ENCODE assay signal across 15 cellular contexts in genomic region chr19:4414800-4415251, GRCh38. TPM values are rescaled to one million over a fixed set of nuclear protein-coding genes. Genes with fewer than 3 reads are reported as not detected.
DNase-seq lines count a peak whose midpoint lies in the region; ATAC-seq and TF ChIP-seq lines count a peak whose summit lies in the region.
"Had no signal": no experiment of that assay in that cellular context is flagged by ENCODE, and none has a peak within 500 bp of the region (broad histone marks: within the 10 kb centered on the region; RNA-seq: fewer than 3 reads in every experiment).

No MANE protein-coding gene starts in this region.

- H3K27ac ChIP-seq in HEK293 (ENCODE audit: extremely low read depth, low read depth, low read length) (peak overlapping the region; percentile 34; the same call in 1 of the 2 replicates), body of pancreas (no peak overlapping the region)
- H3K27ac ChIP-seq: coronary artery, lower lobe of right lung, Peyer's patch had no signal

- ATAC-seq in body of pancreas (peak; percentile 27), left lobe of liver (peak; percentile 60)

- TF ChIP-seq POLR2A in body of pancreas (IDR thresholded peaks at IDR 0.05), result no peak

- H3K4me1 ChIP-seq in HEK293 (ENCODE audit: control insufficient read depth, insufficient read depth, low read length) (peaks cover 15% of the 10 kb centered on the region), body of pancreas (peaks cover 12% of the 10 kb centered on the region), HAP-1 (peaks cover 2% of the 10 kb centered on the region; the same call in 1 of the 2 replicates)
- H3K4me1 ChIP-seq: lower lobe of right lung, Peyer's patch had no signal

- in situ Hi-C loops in HAP-1 (cut with MboI; ENCODE audit: low sequenced_read_pairs), result no loop called here

- intact Hi-C loops in body of pancreas (cut with DNase I), result no loop called here

- peaks cover 66 to 94% of the 10 kb centered on the region in 2 experiments for H3K36me3 ChIP-seq in HEK293 (ENCODE audit: control insufficient read depth in 2 of 2, insufficient read depth in 1 of 2, low read length in 2 of 2)
- no peaks in the 10 kb centered on the region for H3K36me3 ChIP-seq in body of pancreas (replicated peaks in 1 of 2; ENCODE audit: insufficient read depth in 1 of 2, low read depth in 2 of 2)
- H3K36me3 ChIP-seq in HAP-1 (replicated peaks), result peaks cover 89% of the 10 kb centered on the region

- 30 to 45% methylated on average over 9 of the region's 9 CpGs for WGBS in body of pancreas, 2 donors

- no peaks in the 10 kb centered on the region for H3K9me3 ChIP-seq in HEK293 (ENCODE audit: control insufficient read depth, insufficient read depth, low read depth, low read length)
- no peaks in the 10 kb centered on the region for H3K9me3 ChIP-seq in body of pancreas
- no peaks in the 10 kb centered on the region for H3K9me3 ChIP-seq in HAP-1
- H3K9me3 ChIP-seq: lower lobe of right lung, MG63, Peyer's patch had no signal

- CTCF ChIA-PET in HEK293 (lab: Yijun Ruan, JAX), result interaction anchor here (0.5 to 3.2 kb wide), 3 partner anchors 9 to 148 kb away, joined by 3 to 14 read pairs (median 3); no protein-coding TSS in a partner anchor

- H3K4me3 ChIP-seq in HEK293 (ENCODE audit: low read depth, low read length), result no peak overlapping the region
- no peak overlapping the region for H3K4me3 ChIP-seq in body of pancreas
- no peak overlapping the region for H3K4me3 ChIP-seq in HAP-1
- H3K4me3 ChIP-seq: coronary artery, lower lobe of right lung, MG63, Peyer's patch had no signal

- POLR2A ChIA-PET in HEK293 (lab: Yijun Ruan, JAX), result interaction anchor here (0.6 to 2.5 kb wide), 3 partner anchors 9 to 267 kb away, joined by 4 to 9 read pairs (median 8); no protein-coding TSS in a partner anchor

- DNase-seq in body of pancreas, result no peak
- DNase-seq in left lobe of liver (ENCODE audit: low spot score), result no peak
- DNase-seq in superior temporal gyrus (ENCODE audit: extremely low spot score), result peak; percentile 19
- no peak for DNase-seq in foreskin melanocyte
- DNase-seq in HAP-1 (ENCODE audit: low spot score in 2 of 2), result no peak
- DNase-seq in NOMO-1 (lab: John Stamatoyannopoulos, UW; ENCODE audit: unreplicated experiment in 2 of 2), result no peak
- DNase-seq: activated naive CD4-positive, alpha-beta T cell; CD4-positive, alpha-beta T cell; lower lobe of right lung; MG63; NCI-H2081 treated with DMSO at 0.1 percent for 48 hours; Peyer's patch; stimulated activated CD4-positive, alpha-beta T cell treated with anti-CD3 and anti-CD28 coated beads, Interleukin-4, amount 100 ng/mL, for 1 hour had no signal

- H3K27me3 ChIP-seq in body of pancreas (no peaks in the 10 kb centered on the region), HAP-1 (ENCODE audit: low read depth) (no peaks in the 10 kb centered on the region)
- H3K27me3 ChIP-seq: MG63, Peyer's patch had no signal

- TF ChIP-seq CTCF in HEK293 (tag by site-specific recombination; IDR thresholded peaks at IDR 0.05) (no peak), body of pancreas (IDR thresholded peaks at IDR 0.05) (no peak)

TF ChIP-seq in HEK293, 187 proteins besides CTCF, POLR2A, EP300 and RAD21 (continues in another document):
- TF ChIP-seq, protein P1, sequence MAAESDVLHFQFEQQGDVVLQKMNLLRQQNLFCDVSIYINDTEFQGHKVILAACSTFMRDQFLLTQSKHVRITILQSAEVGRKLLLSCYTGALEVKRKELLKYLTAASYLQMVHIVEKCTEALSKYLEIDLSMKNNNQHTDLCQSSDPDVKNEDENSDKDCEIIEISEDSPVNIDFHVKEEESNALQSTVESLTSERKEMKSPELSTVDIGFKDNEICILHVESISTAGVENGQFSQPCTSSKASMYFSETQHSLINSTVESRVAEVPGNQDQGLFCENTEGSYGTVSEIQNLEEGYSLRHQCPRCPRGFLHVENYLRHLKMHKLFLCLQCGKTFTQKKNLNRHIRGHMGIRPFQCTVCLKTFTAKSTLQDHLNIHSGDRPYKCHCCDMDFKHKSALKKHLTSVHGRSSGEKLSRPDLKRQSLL (tag by site-specific recombination; IDR thresholded peaks at IDR 0.05), result no peak
- no peak for TF ChIP-seq MEIS1 (CRISPR knock-in tag; IDR thresholded peaks at IDR 0.05; ENCODE audit: borderline replicate concordance)
- no peak for TF ChIP-seq HOXC10 (CRISPR knock-in tag; IDR thresholded peaks at IDR 0.05)
- no peak for TF ChIP-seq ZFP69B (tag by site-specific recombination; IDR thresholded peaks at IDR 0.05)
- TF ChIP-seq ZNF585B (tag by site-specific recombination; IDR thresholded peaks at IDR 0.05), result no peak
- no peak for TF ChIP-seq ZNF274 (IDR thresholded peaks at IDR 0.05; ENCODE audit: low read length)
- TF ChIP-seq ZNF274 (tag by site-specific recombination; IDR thresholded peaks at IDR 0.05; ENCODE audit: borderline replicate concordance), result no peak
- no peak for TF ChIP-seq ZNF654 (tag by site-specific recombination; IDR thresholded peaks at IDR 0.05; ENCODE audit: low read depth)
- TF ChIP-seq ZNF677 (tag by site-specific recombination; IDR thresholded peaks at IDR 0.05), result no peak
- no peak for TF ChIP-seq ZNF341 (tag by site-specific recombination; IDR thresholded peaks at IDR 0.05; ENCODE audit: low read depth)
- TF ChIP-seq, protein P2, sequence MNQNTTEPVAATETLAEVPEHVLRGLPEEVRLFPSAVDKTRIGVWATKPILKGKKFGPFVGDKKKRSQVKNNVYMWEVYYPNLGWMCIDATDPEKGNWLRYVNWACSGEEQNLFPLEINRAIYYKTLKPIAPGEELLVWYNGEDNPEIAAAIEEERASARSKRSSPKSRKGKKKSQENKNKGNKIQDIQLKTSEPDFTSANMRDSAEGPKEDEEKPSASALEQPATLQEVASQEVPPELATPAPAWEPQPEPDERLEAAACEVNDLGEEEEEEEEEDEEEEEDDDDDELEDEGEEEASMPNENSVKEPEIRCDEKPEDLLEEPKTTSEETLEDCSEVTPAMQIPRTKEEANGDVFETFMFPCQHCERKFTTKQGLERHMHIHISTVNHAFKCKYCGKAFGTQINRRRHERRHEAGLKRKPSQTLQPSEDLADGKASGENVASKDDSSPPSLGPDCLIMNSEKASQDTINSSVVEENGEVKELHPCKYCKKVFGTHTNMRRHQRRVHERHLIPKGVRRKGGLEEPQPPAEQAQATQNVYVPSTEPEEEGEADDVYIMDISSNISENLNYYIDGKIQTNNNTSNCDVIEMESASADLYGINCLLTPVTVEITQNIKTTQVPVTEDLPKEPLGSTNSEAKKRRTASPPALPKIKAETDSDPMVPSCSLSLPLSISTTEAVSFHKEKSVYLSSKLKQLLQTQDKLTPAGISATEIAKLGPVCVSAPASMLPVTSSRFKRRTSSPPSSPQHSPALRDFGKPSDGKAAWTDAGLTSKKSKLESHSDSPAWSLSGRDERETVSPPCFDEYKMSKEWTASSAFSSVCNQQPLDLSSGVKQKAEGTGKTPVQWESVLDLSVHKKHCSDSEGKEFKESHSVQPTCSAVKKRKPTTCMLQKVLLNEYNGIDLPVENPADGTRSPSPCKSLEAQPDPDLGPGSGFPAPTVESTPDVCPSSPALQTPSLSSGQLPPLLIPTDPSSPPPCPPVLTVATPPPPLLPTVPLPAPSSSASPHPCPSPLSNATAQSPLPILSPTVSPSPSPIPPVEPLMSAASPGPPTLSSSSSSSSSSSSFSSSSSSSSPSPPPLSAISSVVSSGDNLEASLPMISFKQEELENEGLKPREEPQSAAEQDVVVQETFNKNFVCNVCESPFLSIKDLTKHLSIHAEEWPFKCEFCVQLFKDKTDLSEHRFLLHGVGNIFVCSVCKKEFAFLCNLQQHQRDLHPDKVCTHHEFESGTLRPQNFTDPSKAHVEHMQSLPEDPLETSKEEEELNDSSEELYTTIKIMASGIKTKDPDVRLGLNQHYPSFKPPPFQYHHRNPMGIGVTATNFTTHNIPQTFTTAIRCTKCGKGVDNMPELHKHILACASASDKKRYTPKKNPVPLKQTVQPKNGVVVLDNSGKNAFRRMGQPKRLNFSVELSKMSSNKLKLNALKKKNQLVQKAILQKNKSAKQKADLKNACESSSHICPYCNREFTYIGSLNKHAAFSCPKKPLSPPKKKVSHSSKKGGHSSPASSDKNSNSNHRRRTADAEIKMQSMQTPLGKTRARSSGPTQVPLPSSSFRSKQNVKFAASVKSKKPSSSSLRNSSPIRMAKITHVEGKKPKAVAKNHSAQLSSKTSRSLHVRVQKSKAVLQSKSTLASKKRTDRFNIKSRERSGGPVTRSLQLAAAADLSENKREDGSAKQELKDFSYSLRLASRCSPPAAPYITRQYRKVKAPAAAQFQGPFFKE (tag by site-specific recombination; IDR thresholded peaks at IDR 0.05; ENCODE audit: borderline replicate concordance), result no peak
- TF ChIP-seq ZNF629 (tag by site-specific recombination; IDR thresholded peaks at IDR 0.05), result no peak
- no peak for TF ChIP-seq SP7 (tag by site-specific recombination; IDR thresholded peaks at IDR 0.05)
- TF ChIP-seq ZFHX2 (tag by site-specific recombination; conservative IDR thresholded peaks at IDR 0.05), result peak; percentile 37; the same call in 1 of the 2 replicates
- 0 out of 2 replicates have a peak, but pooled peaks have one; percentile 13 for TF ChIP-seq PRDM1 (tag by site-specific recombination; IDR thresholded peaks at IDR 0.05)
- TF ChIP-seq ZNF670 (tag by site-specific recombination; IDR thresholded peaks at IDR 0.05; ENCODE audit: low read depth), result no peak
- peak; percentile 68; the same call in 1 of the 2 replicates for TF ChIP-seq ZXDB (tag by site-specific recombination; IDR thresholded peaks at IDR 0.05)
- peak; percentile 75 for TF ChIP-seq OSR2 (tag by site-specific recombination; IDR thresholded peaks at IDR 0.05)
- TF ChIP-seq ZNF549 (tag by site-specific recombination; IDR thresholded peaks at IDR 0.05), result no peak
- peak; percentile 39; the same call in 1 of the 2 replicates for TF ChIP-seq KLF10 (tag by site-specific recombination; IDR thresholded peaks at IDR 0.05)
- TF ChIP-seq ZBTB17 (tag by site-specific recombination; IDR thresholded peaks at IDR 0.05), result peak; percentile 75
- no peak for TF ChIP-seq ZNF426 (tag by site-specific recombination; IDR thresholded peaks at IDR 0.05)

RNA-seq across cellular contexts. Expression of gene CHAF1A, which starts 12.4 kb away (rescaled TPM):
- total RNA-seq in body of pancreas, result 1 to 10 TPM; 3.4 to 6.3 TPM
- total RNA-seq in left lobe of liver, result 3.3 TPM

RNA-seq across cellular contexts. Expression of gene SH3GL1, which starts 14.5 kb away (rescaled TPM):
- 10 to 100 TPM; 20.4 to 22.6 TPM for total RNA-seq in body of pancreas
- 30.2 TPM for total RNA-seq in left lobe of liver

RNA-seq across cellular contexts. Expression of gene UBXN6, which starts 42.8 kb away (rescaled TPM):
- 100 to 1,000 TPM in 1 of 2 donors, 10 to 100 TPM in 1; 64.6 to 107 TPM for total RNA-seq in body of pancreas
- total RNA-seq in left lobe of liver, result 73.5 TPM

RNA-seq across cellular contexts. Expression of gene HDGFL2, which starts 57.3 kb away (rescaled TPM):
- total RNA-seq in body of pancreas (10 to 100 TPM; 24.9 to 33.6 TPM), left lobe of liver (16.8 TPM)
